12 cellular contexts compared by ENCODE assay signal in genomic region chr2:144249035-144249637, GRCh38.
DNase-seq lines count a peak whose midpoint lies in the region; ATAC-seq and TF ChIP-seq lines count a peak whose summit lies in the region.
"Had no signal": no experiment of that assay in that cellular context is flagged by ENCODE, and none has a peak within 500 bp of the region (broad histone marks: within the 10 kb centered on the region; RNA-seq: fewer than 3 reads in every experiment).

No MANE protein-coding gene starts in this region.

- H3K27me3 ChIP-seq in Karpas-422 (ENCODE audit: low read length) = no peaks in the 10 kb centered on the region
- H3K27me3 ChIP-seq: stomach had no signal

- H3K4me3 ChIP-seq in GM12865 (ENCODE audit: low read depth, low read length) = peak overlapping the region; percentile 17; the same call in 1 of the 2 replicates
- no peak overlapping the region for H3K4me3 ChIP-seq in Karpas-422 (ENCODE audit: low read length)
- H3K4me3 ChIP-seq: stomach had no signal

- H3K36me3 ChIP-seq in Karpas-422 (ENCODE audit: insufficient read depth, low read length) = 0 out of 2 replicates have a peak, but pooled peaks cover 8% of the 10 kb centered on the region
- H3K36me3 ChIP-seq: WERI-Rb-1 had no signal

- H3K27ac Mint-ChIP-seq in glutamatergic neuron (ENCODE audit: unreplicated experiment) = peak overlapping the region; percentile 91

- ATAC-seq in GM19395 (IDR thresholded peaks at IDR 0.05; ENCODE audit: unreplicated experiment) (peak; percentile 49), HG03571 (IDR thresholded peaks at IDR 0.05; ENCODE audit: unreplicated experiment) (no peak), HG03039 (IDR thresholded peaks at IDR 0.05; ENCODE audit: unreplicated experiment) (no peak)
- ATAC-seq: left colon had no signal

- peaks cover 17% of the 10 kb centered on the region for H3K4me1 Mint-ChIP-seq in glutamatergic neuron (ENCODE audit: low read depth, unreplicated experiment)

- H3K36me3 Mint-ChIP-seq in glutamatergic neuron (ENCODE audit: unreplicated experiment) = peaks cover 20% of the 10 kb centered on the region

- no peak for TF ChIP-seq CTCF in GM12865 (IDR thresholded peaks at IDR 0.05; ENCODE audit: insufficient read depth, low read depth, low read length, missing control alignments)
- no peak for TF ChIP-seq CTCF in glutamatergic neuron (IDR thresholded peaks at IDR 0.05; ENCODE audit: partially characterized antibody, unreplicated experiment)

- H4K20me1 ChIP-seq in Karpas-422 (ENCODE audit: insufficient read depth, low read depth, low read length) = no peaks in the 10 kb centered on the region

- peak overlapping the region; percentile 52; the same call in 1 of the 2 replicates for H2AFZ ChIP-seq in Karpas-422 (ENCODE audit: low read length)

- peak overlapping the region; percentile 82 for H3K27ac ChIP-seq in Karpas-422 (ENCODE audit: low read length)
- H3K27ac ChIP-seq: WERI-Rb-1 had no signal

- H3K4me1 ChIP-seq in Karpas-422 (ENCODE audit: low read length) = peaks cover 46% of the 10 kb centered on the region
- H3K4me1 ChIP-seq: stomach had no signal

- peaks cover 9% of the 10 kb centered on the region for H3K9me3 Mint-ChIP-seq in glutamatergic neuron (ENCODE audit: unreplicated experiment)

- peaks cover 85% of the 10 kb centered on the region for H3K79me2 ChIP-seq in Karpas-422 (ENCODE audit: low read length)

- peak overlapping the region; percentile 59 for H3K4me2 ChIP-seq in Karpas-422 (ENCODE audit: low read depth, low read length, poor library complexity, severe bottlenecking)

- H3K9me2 ChIP-seq in Karpas-422 (replicated peaks; ENCODE audit: insufficient read depth, low read length) = no peaks in the 10 kb centered on the region

- peak; percentile 29 for DNase-seq in GM12865 (ENCODE audit: low read depth)
- DNase-seq in Karpas-422 = no peak
- DNase-seq in glutamatergic neuron = no peak
- no peak for DNase-seq in amniotic stem cell (lab: John Stamatoyannopoulos, UW)
- DNase-seq in mucosa of gallbladder (ENCODE audit: low spot score) = no peak
- DNase-seq: left colon, nucleus accumbens, stomach, WERI-Rb-1 had no signal

- H3K4me3 Mint-ChIP-seq in glutamatergic neuron (ENCODE audit: unreplicated experiment) = peak overlapping the region; percentile 61

- no peaks in the 10 kb centered on the region for H3K27me3 Mint-ChIP-seq in glutamatergic neuron (ENCODE audit: unreplicated experiment)

- H3K9ac ChIP-seq in Karpas-422 (ENCODE audit: low read length) = peak overlapping the region; percentile 37

- peaks cover 12% of the 10 kb centered on the region for H3K9me3 ChIP-seq in Karpas-422 (ENCODE audit: low read length)
